ENCODE assay signal across 1 cellular context in the genomic region with DNA sequence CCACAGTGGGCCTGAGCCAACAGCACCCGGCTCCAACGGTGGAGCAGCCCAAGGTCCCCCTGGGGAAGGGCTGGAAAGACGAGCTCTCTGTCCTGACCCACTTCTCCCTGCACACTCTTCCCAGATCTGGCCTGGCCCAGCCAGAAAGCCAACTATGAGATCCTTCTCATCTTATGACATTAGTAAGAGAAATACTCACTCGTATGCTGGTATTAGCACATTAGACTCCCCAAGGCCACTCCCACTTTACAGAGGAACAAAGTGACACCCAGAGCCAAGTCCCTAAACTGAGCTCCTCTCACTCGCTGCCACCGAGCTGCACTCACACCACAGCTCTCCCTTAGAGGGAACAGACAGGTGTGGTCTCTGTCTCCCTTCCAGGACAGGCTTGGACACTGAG.
TF ChIP-seq lines count a peak whose summit lies in the region.

No MANE protein-coding gene starts in this region.

TF ChIP-seq in HEK293T, 16 proteins besides CTCF, POLR2A, EP300 and RAD21 (continued from another document):
- TF ChIP-seq FOXA1 (IDR thresholded peaks at IDR 0.05) (no peak), ARNT (IDR thresholded peaks at IDR 0.05) (no peak), SUZ12 (IDR thresholded peaks at IDR 0.05) (no peak), FOXK2 (IDR thresholded peaks at IDR 0.05) (no peak), HDGF (IDR thresholded peaks at IDR 0.05; ENCODE audit: borderline replicate concordance) (no peak), FOXM1 (IDR thresholded peaks at IDR 0.05; ENCODE audit: borderline replicate concordance) (no peak), L3MBTL2 (conservative IDR thresholded peaks at IDR 0.05) (no peak), NFRKB (IDR thresholded peaks at IDR 0.05) (no peak), CTBP1 (IDR thresholded peaks at IDR 0.05; ENCODE audit: borderline replicate concordance) (no peak), LEF1 (IDR thresholded peaks at IDR 0.05; ENCODE audit: borderline replicate concordance) (no peak)
- TF ChIP-seq, protein P1, sequence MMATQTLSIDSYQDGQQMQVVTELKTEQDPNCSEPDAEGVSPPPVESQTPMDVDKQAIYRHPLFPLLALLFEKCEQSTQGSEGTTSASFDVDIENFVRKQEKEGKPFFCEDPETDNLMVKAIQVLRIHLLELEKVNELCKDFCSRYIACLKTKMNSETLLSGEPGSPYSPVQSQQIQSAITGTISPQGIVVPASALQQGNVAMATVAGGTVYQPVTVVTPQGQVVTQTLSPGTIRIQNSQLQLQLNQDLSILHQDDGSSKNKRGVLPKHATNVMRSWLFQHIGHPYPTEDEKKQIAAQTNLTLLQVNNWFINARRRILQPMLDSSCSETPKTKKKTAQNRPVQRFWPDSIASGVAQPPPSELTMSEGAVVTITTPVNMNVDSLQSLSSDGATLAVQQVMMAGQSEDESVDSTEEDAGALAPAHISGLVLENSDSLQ (IDR thresholded peaks at IDR 0.05): no peak
